Comparison of ENCODE assay signal across 14 cellular contexts in the genomic region with DNA sequence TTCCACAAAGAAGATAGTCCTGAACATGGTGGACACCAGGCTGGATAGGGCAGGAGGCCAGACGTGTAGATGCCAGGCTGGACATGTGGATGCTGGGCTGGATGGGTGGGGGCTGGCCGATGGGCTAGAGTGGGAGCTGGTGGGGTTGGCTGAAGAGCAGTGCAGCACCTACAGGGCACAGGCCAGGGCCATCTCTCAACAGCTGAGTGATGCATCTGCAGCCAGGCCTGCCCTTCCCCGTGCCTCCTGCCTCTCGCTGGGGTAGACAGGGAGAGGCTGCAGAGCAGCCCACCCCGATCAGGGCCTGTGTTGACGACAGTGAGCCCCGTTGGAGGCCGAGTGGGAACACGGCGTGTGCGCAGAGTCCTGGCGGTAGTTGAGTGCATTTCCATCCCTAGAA.
"Had no signal": no experiment of that assay in that cellular context is flagged by ENCODE, and none has a peak within 500 bp of the region (broad histone marks: within the 10 kb centered on the region; RNA-seq: fewer than 3 reads in every experiment).

No MANE protein-coding gene starts in this region.

- H3K4me1 Mint-ChIP-seq: activated naive CD4-positive, alpha-beta T cell treated with anti-CD3 and anti-CD28 coated beads, Interleukin-2, amount 10 ng/mL, durations not matched to agents 7 days and 5 days; mesothelial cell of epicardium had no signal

- H3K9me3 ChIP-seq: adrenal gland, body of pancreas, heart right ventricle, pancreas, stomach, thyroid gland had no signal

- DNase-seq: activated CD4-positive, alpha-beta memory T cell treated with anti-CD3 and anti-CD28 coated beads for 36 hours; activated CD4-positive, alpha-beta T cell treated with anti-CD3 and anti-CD28 coated beads for 1 hour; activated naive CD4-positive, alpha-beta T cell treated with anti-CD3 and anti-CD28 coated beads, Interleukin-2, amount 10 ng/mL, durations not matched to agents 7 days and 5 days; body of pancreas; foreskin keratinocyte; heart right ventricle; pancreas; stomach; T-helper 9 cell; thyroid gland had no signal

- H3K27me3 ChIP-seq: adrenal gland, body of pancreas, foreskin keratinocyte, heart right ventricle, pancreas, stomach, thyroid gland had no signal

- H3K4me1 ChIP-seq: body of pancreas, foreskin keratinocyte, pancreas had no signal

- H3K4me3 Mint-ChIP-seq: activated CD4-positive, alpha-beta memory T cell treated with anti-CD3 and anti-CD28 coated beads for 36 hours; activated naive CD4-positive, alpha-beta T cell treated with anti-CD3 and anti-CD28 coated beads, Interleukin-2, amount 10 ng/mL, durations not matched to agents 7 days and 5 days; mesothelial cell of epicardium; neural crest cell had no signal

- H3K27ac ChIP-seq: body of pancreas, foreskin keratinocyte, pancreas, stomach, thyroid gland had no signal

- H3K4me3 ChIP-seq: adrenal gland, body of pancreas, heart right ventricle, pancreas, stomach, thyroid gland had no signal

- ATAC-seq: body of pancreas, foreskin keratinocyte, pancreas had no signal

- H3K9me3 Mint-ChIP-seq: activated CD4-positive, alpha-beta memory T cell treated with anti-CD3 and anti-CD28 coated beads for 36 hours; activated naive CD4-positive, alpha-beta T cell treated with anti-CD3 and anti-CD28 coated beads, Interleukin-2, amount 10 ng/mL, durations not matched to agents 7 days and 5 days; activated T-helper 2 cell treated with anti-CD3 and anti-CD28 coated beads, Interferon-gamma antibody, Interleukin-2, Interleukin-4, amounts not matched to agents 10 μg/mL and 5 μg/mL and 100 μg/mL, durations not matched to agents 14 hours and 24 hours and 36 hours; mesothelial cell of epicardium; neural crest cell had no signal

- H3K27ac Mint-ChIP-seq: activated CD4-positive, alpha-beta memory T cell treated with anti-CD3 and anti-CD28 coated beads for 36 hours; activated T-helper 2 cell treated with anti-CD3 and anti-CD28 coated beads, Interferon-gamma antibody, Interleukin-2, Interleukin-4, amounts not matched to agents 10 μg/mL and 5 μg/mL and 100 μg/mL, durations not matched to agents 14 hours and 24 hours and 36 hours; mesothelial cell of epicardium had no signal

- H3K27me3 Mint-ChIP-seq: activated CD4-positive, alpha-beta memory T cell treated with anti-CD3 and anti-CD28 coated beads for 36 hours; activated naive CD4-positive, alpha-beta T cell treated with anti-CD3 and anti-CD28 coated beads, Interleukin-2, amount 10 ng/mL, durations not matched to agents 7 days and 5 days had no signal
